In the genomic region with DNA sequence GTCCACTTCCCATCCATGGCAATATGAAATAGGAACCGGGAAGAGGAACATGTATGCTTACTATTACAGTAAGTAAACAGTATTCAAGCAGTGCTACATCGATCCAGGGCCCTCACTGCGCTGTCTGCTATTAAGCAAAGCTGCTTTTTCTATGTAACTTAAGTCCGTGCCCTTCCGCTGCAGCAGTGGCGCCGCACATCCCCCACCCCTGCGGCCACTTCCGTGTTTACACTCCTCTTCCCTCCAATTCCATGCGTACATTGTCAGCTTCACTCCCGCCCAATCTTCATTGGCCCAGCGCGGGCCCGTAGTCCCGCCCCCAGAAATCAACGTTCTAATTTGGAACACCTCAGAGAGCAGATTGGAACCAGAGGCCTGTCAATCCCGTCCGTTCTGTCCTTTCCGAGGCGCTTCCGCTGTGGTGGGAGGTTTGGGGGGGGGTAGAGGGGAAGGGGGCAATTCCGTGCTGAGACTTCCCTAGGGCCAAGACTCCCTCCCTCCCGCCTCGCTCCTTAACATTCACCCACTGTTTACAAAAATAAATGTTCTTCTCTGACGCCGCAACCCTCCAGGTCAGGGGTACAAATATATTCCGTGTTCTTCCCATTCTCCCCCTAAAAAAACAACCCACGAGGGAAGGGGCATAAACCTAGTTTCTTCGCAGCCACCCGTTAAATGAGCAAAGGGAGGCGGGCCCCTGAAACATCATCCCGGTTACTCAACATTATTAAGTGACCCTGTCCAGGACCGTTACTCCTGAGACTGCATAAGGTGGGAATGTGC, we compare ENCODE assay signal across 8 cellular contexts.
DNase-seq lines count a peak whose midpoint lies in the region; ATAC-seq lines count a peak whose summit lies in the region.

No MANE protein-coding gene starts in this region.

- H3K27me3 Mint-ChIP-seq in dendritic cell treated with granulocyte-macrophage colony-stimulating factor and Interleukin-4, amounts not matched to agents 40 ng/mL and 50 ng/mL, for 4 days: no peaks in the 10 kb centered on the region

- H3K4me3 Mint-ChIP-seq in dendritic cell treated with granulocyte-macrophage colony-stimulating factor and Interleukin-4, amounts not matched to agents 40 ng/mL and 50 ng/mL, for 4 days: peak overlapping the region; percentile 100

- DNase-seq in CD1c-positive myeloid dendritic cell (ENCODE audit: extremely low spot score) (peak; percentile 97), NCI-H748 treated with DMSO at 0.1 percent for 48 hours (lab: John Stamatoyannopoulos, UW) (peak; percentile 93), left lobe of liver (ENCODE audit: low spot score) (peak; percentile 98)
- DNase-seq in activated CD4-positive, alpha-beta T cell treated with anti-CD3 and anti-CD28 coated beads, Interleukin-2, amount 50 U/mL, for 4 hours: peak; percentile 82 to 84
- DNase-seq in stimulated activated CD4-positive, alpha-beta T cell treated with anti-CD3 and anti-CD28 coated beads, Interleukin-2, amount 100 ng/mL, for 24 hours: peak; percentile 90 to 91

- intact Hi-C loops in dendritic cell treated with granulocyte-macrophage colony-stimulating factor and Interleukin-4, amounts not matched to agents 40 ng/mL and 50 ng/mL, for 4 days (cut with micrococcal nuclease): loop anchor here (1.0 to 5.0 kb wide), 3 partner anchors 68 to 219 kb away; partner anchors contain the start of genes ELF2, NAA15, NDUFC1 and NOCT

- peak; percentile 75 for ATAC-seq in GM19397 (IDR thresholded peaks at IDR 0.05; ENCODE audit: unreplicated experiment)
- ATAC-seq in HG03565 (IDR thresholded peaks at IDR 0.05; ENCODE audit: unreplicated experiment): peak; percentile 84
- ATAC-seq in left lobe of liver: peak; percentile 82

- H3K9me3 Mint-ChIP-seq in dendritic cell treated with granulocyte-macrophage colony-stimulating factor and Interleukin-4, amounts not matched to agents 40 ng/mL and 50 ng/mL, for 4 days: no peaks in the 10 kb centered on the region

- H3K36me3 Mint-ChIP-seq in dendritic cell treated with granulocyte-macrophage colony-stimulating factor and Interleukin-4, amounts not matched to agents 40 ng/mL and 50 ng/mL, for 4 days (ENCODE audit: low read depth): peaks cover 21% of the 10 kb centered on the region

- peak overlapping the region; percentile 100 for H3K27ac Mint-ChIP-seq in dendritic cell treated with granulocyte-macrophage colony-stimulating factor and Interleukin-4, amounts not matched to agents 40 ng/mL and 50 ng/mL, for 4 days

- H3K4me1 Mint-ChIP-seq in dendritic cell treated with granulocyte-macrophage colony-stimulating factor and Interleukin-4, amounts not matched to agents 40 ng/mL and 50 ng/mL, for 4 days (ENCODE audit: low read depth): peaks cover 16% of the 10 kb centered on the region

Comparison
In these comparisons a context has a peak if more than half of its experiments do, and no peak if none do; other contexts are left out.
1. Peak in every context shown above with its lines: DNase-seq and ATAC-seq.